ENCODE assay signal across 12 cellular contexts in the genomic region with DNA sequence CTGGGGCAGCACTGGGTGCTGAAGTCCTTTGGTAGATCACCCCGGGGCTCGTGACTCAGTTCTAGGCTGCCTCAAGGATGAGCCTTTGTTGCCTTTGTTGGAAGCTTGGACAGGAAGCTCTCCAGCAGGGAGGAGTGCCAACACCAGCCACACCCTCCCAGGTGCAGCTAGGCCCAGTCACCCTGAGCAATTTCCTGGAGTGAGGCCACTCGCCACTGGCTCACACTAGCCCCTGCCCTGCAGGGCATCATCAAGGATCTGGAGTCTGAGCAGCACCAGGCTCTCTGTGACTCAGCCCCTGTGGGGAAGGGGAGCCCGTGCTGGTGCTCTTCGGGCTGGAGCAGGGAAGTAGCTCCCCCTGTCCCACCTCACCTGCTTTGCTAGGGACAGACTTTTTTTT. TPM values are rescaled to one million over a fixed set of nuclear protein-coding genes. Genes with fewer than 3 reads are reported as not detected.
A peak's percentile ranks its signal among the peaks of the same experiment; 100 is the strongest.
DNase-seq lines count a peak whose midpoint lies in the region; ATAC-seq and TF ChIP-seq lines count a peak whose summit lies in the region.
"Had no signal": no experiment of that assay in that cellular context is flagged by ENCODE, and none has a peak within 500 bp of the region (broad histone marks: within the 10 kb centered on the region; RNA-seq: fewer than 3 reads in every experiment).

No MANE protein-coding gene starts in this region.

- TF ChIP-seq CTCF in natural killer cell (IDR thresholded peaks at IDR 0.05): no peak

- no peaks in the 10 kb centered on the region for H3K36me3 Mint-ChIP-seq in natural killer cell treated with Interleukin-12 subunit alpha and Interleukin-12 subunit beta and Interleukin-15 and Interleukin-18, amount 100 ng/mL, for 72 hours
- H3K36me3 Mint-ChIP-seq in natural killer cell: no peaks in the 10 kb centered on the region

- DNase-seq in natural killer cell treated with Interleukin-12 subunit alpha and Interleukin-12 subunit beta and Interleukin-15 and Interleukin-18, amount 100 ng/mL, for 72 hours (ENCODE audit: low spot score): no peak
- no peak for DNase-seq in natural killer cell
- peak; percentile 47 for DNase-seq in SHP77 treated with DMSO at 0.1 percent for 48 hours (lab: John Stamatoyannopoulos, UW)
- DNase-seq in iPS-NIHi7 (ENCODE audit: extremely low spot score): peak; percentile 81
- DNase-seq in T-helper 1 cell: no peak
- DNase-seq: activated CD4-positive, CD25-positive, alpha-beta regulatory T cell treated with anti-CD3 and anti-CD28 coated beads, Interleukin-2, amount 50 U/mL, for 72 hours; CD8-positive, alpha-beta memory T cell; stimulated activated CD4-positive, alpha-beta T cell treated with anti-CD3 and anti-CD28 coated beads, Interleukin-4, amount 100 ng/mL, for 4 hours had no signal

- no peaks in the 10 kb centered on the region for H3K4me1 Mint-ChIP-seq in natural killer cell treated with Interleukin-12 subunit alpha and Interleukin-12 subunit beta and Interleukin-15 and Interleukin-18, amount 100 ng/mL, for 72 hours (ENCODE audit: low read depth in 2 of 2)
- no peaks in the 10 kb centered on the region for H3K4me1 Mint-ChIP-seq in natural killer cell
- H3K4me1 Mint-ChIP-seq: CD8-positive, alpha-beta memory T cell; central memory CD8-positive, alpha-beta T cell had no signal

- no peak overlapping the region for H3K4me3 Mint-ChIP-seq in natural killer cell treated with Interleukin-12 subunit alpha and Interleukin-12 subunit beta and Interleukin-15 and Interleukin-18, amount 100 ng/mL, for 72 hours
- no peak overlapping the region for H3K4me3 Mint-ChIP-seq in natural killer cell
- H3K4me3 Mint-ChIP-seq: CD8-positive, alpha-beta memory T cell; central memory CD8-positive, alpha-beta T cell had no signal

- intact Hi-C loops in natural killer cell (cut with micrococcal nuclease): no loop called here

- H3K27me3 Mint-ChIP-seq in natural killer cell treated with Interleukin-12 subunit alpha and Interleukin-12 subunit beta and Interleukin-15 and Interleukin-18, amount 100 ng/mL, for 72 hours: peaks cover 25 to 28% of the 10 kb centered on the region in 2 donors
- peaks cover 23 to 34% of the 10 kb centered on the region in 2 donors for H3K27me3 Mint-ChIP-seq in natural killer cell (ENCODE audit: low read depth in 2 of 2)

- ATAC-seq in natural killer cell treated with Interleukin-12 subunit alpha and Interleukin-12 subunit beta and Interleukin-15 and Interleukin-18, amount 100 ng/mL, for 72 hours: peak; percentile 26 to 34
- ATAC-seq in natural killer cell: no peak
- ATAC-seq in HG03571 (IDR thresholded peaks at IDR 0.05; ENCODE audit: unreplicated experiment): no peak
- ATAC-seq in GM18870 (IDR thresholded peaks at IDR 0.05; ENCODE audit: unreplicated experiment): no peak
- ATAC-seq in GM19328 (IDR thresholded peaks at IDR 0.05; ENCODE audit: unreplicated experiment): no peak

- H3K9me3 Mint-ChIP-seq in natural killer cell treated with Interleukin-12 subunit alpha and Interleukin-12 subunit beta and Interleukin-15 and Interleukin-18, amount 100 ng/mL, for 72 hours: no peaks in the 10 kb centered on the region
- H3K9me3 Mint-ChIP-seq in natural killer cell: no peaks in the 10 kb centered on the region
- H3K9me3 Mint-ChIP-seq: central memory CD8-positive, alpha-beta T cell had no signal

- no peak overlapping the region for H3K27ac Mint-ChIP-seq in natural killer cell treated with Interleukin-12 subunit alpha and Interleukin-12 subunit beta and Interleukin-15 and Interleukin-18, amount 100 ng/mL, for 72 hours
- no peak overlapping the region for H3K27ac Mint-ChIP-seq in natural killer cell
- H3K27ac Mint-ChIP-seq: CD8-positive, alpha-beta memory T cell had no signal

RNA-seq across cellular contexts. Expression of gene SDC1, which starts 6.7 kb away (rescaled TPM):
- total RNA-seq in natural killer cell treated with Interleukin-12 subunit alpha and Interleukin-12 subunit beta and Interleukin-15 and Interleukin-18, amount 100 ng/mL, for 72 hours: not detected
- under 1 TPM in 1 of 3 donors, not detected in 2; 0.63 TPM for total RNA-seq in natural killer cell

Comparison
In these comparisons a context has a peak if more than half of its experiments do, and no peak if none do; other contexts are left out.
1. ATAC-seq: peak in natural killer cell treated with Interleukin-12 subunit alpha and Interleukin-12 subunit beta and Interleukin-15 and Interleukin-18, amount 100 ng/mL, for 72 hours (2 of 2); none in natural killer cell (0 of 3), HG03571 (single experiment), GM18870 (single experiment) and GM19328 (single experiment).
2. DNase-seq: peak in SHP77 treated with DMSO at 0.1 percent for 48 hours (single experiment) and iPS-NIHi7 (single experiment); none in natural killer cell treated with Interleukin-12 subunit alpha and Interleukin-12 subunit beta and Interleukin-15 and Interleukin-18, amount 100 ng/mL, for 72 hours (single experiment), natural killer cell (single experiment) and T-helper 1 cell (0 of 5).